Comparison of ENCODE assay signal across 8 cellular contexts in genomic region chr2:24490674-24491625, GRCh38. TPM values are rescaled to one million over a fixed set of nuclear protein-coding genes. Genes with fewer than 3 reads are reported as not detected.
A peak's percentile ranks its signal among the peaks of the same experiment; 100 is the strongest.
DNase-seq lines count a peak whose midpoint lies in the region; ATAC-seq, FAIRE-seq and TF ChIP-seq lines count a peak whose summit lies in the region.

NCOA1 (plus strand) TSS chr2:24491254; CDS start chr2:24658678, 167,424 bp downstream.

- in situ Hi-C loops in GM18951 (cut with MboI; ENCODE audit: low sequenced_read_pairs, unreplicated experiment) = no loop called here

- H3K9me3 ChIP-seq in kidney (ENCODE audit: control insufficient read depth in 1 of 2, low read length in 2 of 2) = no peaks in the 10 kb centered on the region

- H3K4me1 ChIP-seq in kidney (ENCODE audit: control insufficient read depth in 1 of 2, insufficient read depth in 1 of 2, low read depth in 1 of 2, low read length in 2 of 2) = peaks cover 14 to 16% of the 10 kb centered on the region in 2 donors

- TF ChIP-seq CTCF in AG09309 (IDR thresholded peaks at IDR 0.05; ENCODE audit: control insufficient read depth, insufficient read depth, low read depth, low read length, missing control alignments) (peak; percentile 22), kidney (IDR thresholded peaks at IDR 0.05; ENCODE audit: borderline replicate concordance, extremely low read depth, insufficient read depth) (peak; percentile 29)

- peak within 1 kb of the TSS; percentile 79 for H3K4me3 ChIP-seq in AG09309 (ENCODE audit: control insufficient read depth, low read depth, low read length)
- H3K4me3 ChIP-seq in kidney (ENCODE audit: low read length in 2 of 2) = peak within 1 kb of the TSS; percentile 74 to 75

- intact Hi-C loops in kidney (cut with DNase I) = no loop called here

- peak; percentile 71 for ATAC-seq in HG03175 (IDR thresholded peaks at IDR 0.05; ENCODE audit: unreplicated experiment)

- peak within 1 kb of the TSS; percentile 81 to 89 for H3K27ac ChIP-seq in kidney (ENCODE audit: low read depth in 2 of 2, low read length in 2 of 2)

- TF ChIP-seq POLR2A in GM18951 (IDR thresholded peaks at IDR 0.05; ENCODE audit: extremely low read depth, insufficient read depth, insufficient read length) = peak; percentile 71

- DNase-seq in AG09309 (ENCODE audit: low read depth) (peak; percentile 51), NCI-H345 (lab: John Stamatoyannopoulos, UW) (peak; percentile 93), kidney (peak; percentile 97)
- peak; percentile 80 for DNase-seq in activated CD4-positive, CD25-positive, alpha-beta regulatory T cell treated with anti-CD3 and anti-CD28 coated beads, Interleukin-2, amount 50 U/mL, for 16 hours (ENCODE audit: low read depth, low spot score)
- DNase-seq in central memory CD4-positive, alpha-beta T cell = peak; percentile 90
- DNase-seq in stimulated activated CD4-positive, alpha-beta T cell treated with anti-CD3 and anti-CD28 coated beads, Interleukin-15, amount 100 ng/mL, for 1 hour (ENCODE audit: low read depth in 1 of 2, low spot score in 1 of 2) = peak; percentile 80 to 83

- H3K9ac ChIP-seq in kidney (ENCODE audit: low read length in 2 of 2) = peak within 1 kb of the TSS; percentile 70 to 74

- no peak for FAIRE-seq in kidney (lab: Jason Lieb, UNC)

- no peaks in the 10 kb centered on the region for H3K36me3 ChIP-seq in kidney (ENCODE audit: control insufficient read depth in 1 of 2, insufficient read depth in 2 of 2, low read length in 2 of 2)

RNA-seq across cellular contexts. Expression of gene NCOA1, which starts in this region (rescaled TPM):
- 41.5 TPM for total RNA-seq in kidney
- polyA plus RNA-seq in kidney (ENCODE audit: insufficient read depth, low read depth, low replicate concordance) = 11.6 TPM

Comparison
In these comparisons a context has a peak if more than half of its experiments do, and no peak if none do; other contexts are left out.
1. Peak in every context shown above with its lines: DNase-seq, ATAC-seq, H3K4me3 ChIP-seq and H3K27ac ChIP-seq.